11 cellular contexts compared by ENCODE assay signal in genomic region chr1:167328306-167328705, GRCh38.
A peak's percentile ranks its signal among the peaks of the same experiment; 100 is the strongest.
DNase-seq lines count a peak whose midpoint lies in the region; ATAC-seq and TF ChIP-seq lines count a peak whose summit lies in the region.
"Had no signal": no experiment of that assay in that cellular context is flagged by ENCODE, and none has a peak within 500 bp of the region (broad histone marks: within the 10 kb centered on the region; RNA-seq: fewer than 3 reads in every experiment).

No MANE protein-coding gene starts in this region.

- BruUV-seq in MCF 10A (replicated peaks; lab: Mats Ljungman, UMichigan), result no TSS peak

- CTCF ChIA-PET in MCF 10A (lab: Yijun Ruan, JAX), result no interaction called here

- H3K9me3 ChIP-seq in OCI-LY1 (ENCODE audit: low read length), result peaks cover 5% of the 10 kb centered on the region

- no peaks in the 10 kb centered on the region for H3K27me3 Mint-ChIP-seq in MCF 10A (ENCODE audit: insufficient read depth, unreplicated experiment)
- H3K27me3 Mint-ChIP-seq in activated T-helper 2 cell treated with anti-CD3 and anti-CD28 coated beads, Interferon-gamma antibody, Interleukin-2, Interleukin-4, amounts not matched to agents 10 μg/mL and 5 μg/mL and 100 μg/mL, durations not matched to agents 14 hours and 24 hours and 36 hours (ENCODE audit: low read depth), result no peaks in the 10 kb centered on the region
- H3K27me3 Mint-ChIP-seq: activated naive CD8-positive, alpha-beta T cell had no signal

- no peak overlapping the region for H2AFZ ChIP-seq in OCI-LY1 (ENCODE audit: low read length)

- H3K4ac ChIP-seq in mesendoderm (ENCODE audit: low read depth, low read length), result no peak overlapping the region

- H3K18ac ChIP-seq in mesendoderm (ENCODE audit: low read length), result no peak overlapping the region

- no peak overlapping the region for H4K5ac ChIP-seq in mesendoderm (ENCODE audit: low read length)

- H3K9ac ChIP-seq in OCI-LY1 (ENCODE audit: low read length) (peak overlapping the region; percentile 81), mesendoderm (ENCODE audit: low read length) (no peak overlapping the region)

- H2AK5ac ChIP-seq in mesendoderm (ENCODE audit: low read length), result no peak overlapping the region

- no peak overlapping the region for H2BK5ac ChIP-seq in mesendoderm (ENCODE audit: low read length)

- H3K9me3 Mint-ChIP-seq in MCF 10A (ENCODE audit: unreplicated experiment), result peaks cover 16% of the 10 kb centered on the region
- H3K9me3 Mint-ChIP-seq in activated T-helper 2 cell treated with anti-CD3 and anti-CD28 coated beads, Interferon-gamma antibody, Interleukin-2, Interleukin-4, amounts not matched to agents 10 μg/mL and 5 μg/mL and 100 μg/mL, durations not matched to agents 14 hours and 24 hours and 36 hours, result peaks cover 21% of the 10 kb centered on the region

- H3K36me3 ChIP-seq in OCI-LY1 (ENCODE audit: insufficient read depth, low read length) (peaks cover 9% of the 10 kb centered on the region), mesendoderm (ENCODE audit: control insufficient read depth, insufficient read depth, low read length) (no peaks in the 10 kb centered on the region)

- peaks cover 12% of the 10 kb centered on the region for H3K4me1 Mint-ChIP-seq in MCF 10A (ENCODE audit: insufficient read depth, unreplicated experiment)
- H3K4me1 Mint-ChIP-seq in activated T-helper 2 cell treated with anti-CD3 and anti-CD28 coated beads, Interferon-gamma antibody, Interleukin-2, Interleukin-4, amounts not matched to agents 10 μg/mL and 5 μg/mL and 100 μg/mL, durations not matched to agents 14 hours and 24 hours and 36 hours (ENCODE audit: low read depth), result peaks cover 18% of the 10 kb centered on the region

- H3K4me2 ChIP-seq in OCI-LY1 (ENCODE audit: low read length) (peak overlapping the region; percentile 95), mesendoderm (ENCODE audit: low read length) (no peak overlapping the region)

- peaks cover 36% of the 10 kb centered on the region for H3K79me2 ChIP-seq in OCI-LY1 (ENCODE audit: insufficient read depth, low read length)
- H3K79me2 ChIP-seq in mesendoderm (ENCODE audit: control insufficient read depth, insufficient read depth, low read length), result peaks cover 5% of the 10 kb centered on the region

- no peak overlapping the region for H3K23ac ChIP-seq in mesendoderm (ENCODE audit: low read length)

- H3K27ac ChIP-seq in OCI-LY1 (ENCODE audit: low read depth, low read length, poor library complexity, severe bottlenecking) (peak overlapping the region; percentile 99), mesendoderm (ENCODE audit: low read depth, low read length) (peak overlapping the region; percentile 18), substantia nigra (ENCODE audit: low read depth, low read length, poor library complexity, severe bottlenecking) (no peak overlapping the region)

- no peaks in the 10 kb centered on the region for H3K36me3 Mint-ChIP-seq in MCF 10A (ENCODE audit: insufficient read depth, unreplicated experiment)
- peaks cover 40% of the 10 kb centered on the region for H3K36me3 Mint-ChIP-seq in activated T-helper 2 cell treated with anti-CD3 and anti-CD28 coated beads, Interferon-gamma antibody, Interleukin-2, Interleukin-4, amounts not matched to agents 10 μg/mL and 5 μg/mL and 100 μg/mL, durations not matched to agents 14 hours and 24 hours and 36 hours (ENCODE audit: low read depth)

- no peaks in the 10 kb centered on the region for H4K20me1 ChIP-seq in OCI-LY1 (ENCODE audit: insufficient read depth, low read length)

- POLR2A ChIA-PET in MCF 10A (lab: Yijun Ruan, JAX), result no interaction called here

- TF ChIP-seq CTCF in GM12865 (IDR thresholded peaks at IDR 0.05; ENCODE audit: insufficient read depth, low read depth, low read length, missing control alignments) (no peak), OCI-LY1 (IDR thresholded peaks at IDR 0.05; ENCODE audit: low read length) (no peak), MCF 10A (IDR thresholded peaks at IDR 0.05; ENCODE audit: unreplicated experiment) (no peak)

- H3K27me3 ChIP-seq in OCI-LY1 (ENCODE audit: insufficient read depth, low read length) (no peaks in the 10 kb centered on the region), mesendoderm (ENCODE audit: insufficient read depth, low read length, poor library complexity) (no peaks in the 10 kb centered on the region)

- H3K4me3 Mint-ChIP-seq in MCF 10A (ENCODE audit: unreplicated experiment), result no peak overlapping the region
- H3K4me3 Mint-ChIP-seq in activated T-helper 2 cell treated with anti-CD3 and anti-CD28 coated beads, Interferon-gamma antibody, Interleukin-2, Interleukin-4, amounts not matched to agents 10 μg/mL and 5 μg/mL and 100 μg/mL, durations not matched to agents 14 hours and 24 hours and 36 hours (ENCODE audit: low read depth), result no peak overlapping the region
- H3K4me3 Mint-ChIP-seq: activated naive CD8-positive, alpha-beta T cell had no signal

- intact Hi-C loops in MCF 10A (cut with micrococcal nuclease), result no loop called here
- intact Hi-C loops in activated T-helper 2 cell treated with anti-CD3 and anti-CD28 coated beads, Interferon-gamma antibody, Interleukin-2, Interleukin-4, amounts not matched to agents 10 μg/mL and 5 μg/mL and 100 μg/mL, durations not matched to agents 14 hours and 24 hours and 36 hours (cut with micrococcal nuclease), result no loop called here

- no peak overlapping the region for H3K56ac ChIP-seq in mesendoderm (ENCODE audit: low read length)

- no peak overlapping the region for H2BK120ac ChIP-seq in mesendoderm (ENCODE audit: low read depth, low read length)

- H3K4me1 ChIP-seq in OCI-LY1 (ENCODE audit: insufficient read depth, low read length, severe bottlenecking) (peaks cover 45% of the 10 kb centered on the region), mesendoderm (ENCODE audit: control insufficient read depth, low read depth, low read length) (peaks cover 8% of the 10 kb centered on the region)

- peak; percentile 0 for ATAC-seq in HG02870 (IDR thresholded peaks at IDR 0.05; ENCODE audit: unreplicated experiment)

- H3K79me1 ChIP-seq in mesendoderm (ENCODE audit: low read length), result peaks cover 4% of the 10 kb centered on the region

- H2BK15ac ChIP-seq in mesendoderm (replicated peaks; ENCODE audit: low read depth), result no peak overlapping the region

- peak overlapping the region; percentile 59 for H3K4me3 ChIP-seq in GM12865 (ENCODE audit: low read depth, low read length)
- H3K4me3 ChIP-seq in OCI-LY1 (ENCODE audit: low read depth, low read length, poor library complexity, severe bottlenecking), result peak overlapping the region; percentile 77
- H3K4me3 ChIP-seq in mesendoderm (ENCODE audit: low read length), result no peak overlapping the region

- peak; percentile 19 for DNase-seq in GM12865 (ENCODE audit: low read depth)
- peak; percentile 50 for DNase-seq in mesendoderm
- no peak for DNase-seq in substantia nigra (lab: John Stamatoyannopoulos, UW)
- DNase-seq in MCF 10A (ENCODE audit: unreplicated experiment), result no peak
- DNase-seq in activated naive CD4-positive, alpha-beta T cell treated with Interleukin-2 at 50 U/mL for 16 hours, result no peak
- DNase-seq in activated T-helper 2 cell treated with anti-CD3 and anti-CD28 coated beads, Interferon-gamma antibody, Interleukin-2, Interleukin-4, amounts not matched to agents 10 μg/mL and 5 μg/mL and 100 μg/mL, durations not matched to agents 14 hours and 24 hours and 36 hours (ENCODE audit: low spot score), result no peak
- DNase-seq: NCI-H1092 treated with DMSO at 0.1 percent for 48 hours, Right ventricle myocardium superior had no signal

- no peaks in the 10 kb centered on the region for H3K9me2 ChIP-seq in OCI-LY1 (ENCODE audit: low read depth, low read length)

- H4K8ac ChIP-seq in mesendoderm (ENCODE audit: low read depth, low read length), result peak overlapping the region; percentile 13

- peaks cover 15% of the 10 kb centered on the region for H3F3A ChIP-seq in OCI-LY1 (ENCODE audit: insufficient read depth, low read length)

- H3K27ac Mint-ChIP-seq in MCF 10A (ENCODE audit: low read depth, unreplicated experiment), result no peak overlapping the region
- no peak overlapping the region for H3K27ac Mint-ChIP-seq in activated T-helper 2 cell treated with anti-CD3 and anti-CD28 coated beads, Interferon-gamma antibody, Interleukin-2, Interleukin-4, amounts not matched to agents 10 μg/mL and 5 μg/mL and 100 μg/mL, durations not matched to agents 14 hours and 24 hours and 36 hours
- H3K27ac Mint-ChIP-seq: activated naive CD8-positive, alpha-beta T cell had no signal

- no CpG with 5 or more reads among the region's 3 CpGs for WGBS in mesendoderm (ENCODE audit: extremely low coverage, insufficient coverage, low lambda C conversion rate)

Comparison
In these comparisons a context has a peak if more than half of its experiments do, and no peak if none do; other contexts are left out.
1. DNase-seq: peak in GM12865 (single experiment) and mesendoderm (single experiment); none in substantia nigra (0 of 49), MCF 10A (single experiment), activated naive CD4-positive, alpha-beta T cell treated with Interleukin-2 at 50 U/mL for 16 hours (single experiment) and activated T-helper 2 cell treated with anti-CD3 and anti-CD28 coated beads, Interferon-gamma antibody, Interleukin-2, Interleukin-4, amounts not matched to agents 10 μg/mL and 5 μg/mL and 100 μg/mL, durations not matched to agents 14 hours and 24 hours and 36 hours (single experiment).